ENCODE assay signal across 1 cellular context in genomic region chr3:144437989-144438388, GRCh38.
TF ChIP-seq lines count a peak whose summit lies in the region.

No MANE protein-coding gene starts in this region.

TF ChIP-seq in WTC11, 78 proteins besides CTCF, POLR2A, EP300 and RAD21 (continued from another document):
- TF ChIP-seq, protein P1, sequence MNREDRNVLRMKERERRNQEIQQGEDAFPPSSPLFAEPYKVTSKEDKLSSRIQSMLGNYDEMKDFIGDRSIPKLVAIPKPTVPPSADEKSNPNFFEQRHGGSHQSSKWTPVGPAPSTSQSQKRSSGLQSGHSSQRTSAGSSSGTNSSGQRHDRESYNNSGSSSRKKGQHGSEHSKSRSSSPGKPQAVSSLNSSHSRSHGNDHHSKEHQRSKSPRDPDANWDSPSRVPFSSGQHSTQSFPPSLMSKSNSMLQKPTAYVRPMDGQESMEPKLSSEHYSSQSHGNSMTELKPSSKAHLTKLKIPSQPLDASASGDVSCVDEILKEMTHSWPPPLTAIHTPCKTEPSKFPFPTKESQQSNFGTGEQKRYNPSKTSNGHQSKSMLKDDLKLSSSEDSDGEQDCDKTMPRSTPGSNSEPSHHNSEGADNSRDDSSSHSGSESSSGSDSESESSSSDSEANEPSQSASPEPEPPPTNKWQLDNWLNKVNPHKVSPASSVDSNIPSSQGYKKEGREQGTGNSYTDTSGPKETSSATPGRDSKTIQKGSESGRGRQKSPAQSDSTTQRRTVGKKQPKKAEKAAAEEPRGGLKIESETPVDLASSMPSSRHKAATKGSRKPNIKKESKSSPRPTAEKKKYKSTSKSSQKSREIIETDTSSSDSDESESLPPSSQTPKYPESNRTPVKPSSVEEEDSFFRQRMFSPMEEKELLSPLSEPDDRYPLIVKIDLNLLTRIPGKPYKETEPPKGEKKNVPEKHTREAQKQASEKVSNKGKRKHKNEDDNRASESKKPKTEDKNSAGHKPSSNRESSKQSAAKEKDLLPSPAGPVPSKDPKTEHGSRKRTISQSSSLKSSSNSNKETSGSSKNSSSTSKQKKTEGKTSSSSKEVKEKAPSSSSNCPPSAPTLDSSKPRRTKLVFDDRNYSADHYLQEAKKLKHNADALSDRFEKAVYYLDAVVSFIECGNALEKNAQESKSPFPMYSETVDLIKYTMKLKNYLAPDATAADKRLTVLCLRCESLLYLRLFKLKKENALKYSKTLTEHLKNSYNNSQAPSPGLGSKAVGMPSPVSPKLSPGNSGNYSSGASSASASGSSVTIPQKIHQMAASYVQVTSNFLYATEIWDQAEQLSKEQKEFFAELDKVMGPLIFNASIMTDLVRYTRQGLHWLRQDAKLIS (CRISPR knock-in tag; IDR thresholded peaks at IDR 0.05; ENCODE audit: borderline replicate concordance), result no peak
- no peak for TF ChIP-seq KAT7 (CRISPR knock-in tag; IDR thresholded peaks at IDR 0.05; ENCODE audit: borderline replicate concordance)
- no peak for TF ChIP-seq SMAD3 (CRISPR knock-in tag; IDR thresholded peaks at IDR 0.05; ENCODE audit: borderline replicate concordance)
- TF ChIP-seq, protein P2, sequence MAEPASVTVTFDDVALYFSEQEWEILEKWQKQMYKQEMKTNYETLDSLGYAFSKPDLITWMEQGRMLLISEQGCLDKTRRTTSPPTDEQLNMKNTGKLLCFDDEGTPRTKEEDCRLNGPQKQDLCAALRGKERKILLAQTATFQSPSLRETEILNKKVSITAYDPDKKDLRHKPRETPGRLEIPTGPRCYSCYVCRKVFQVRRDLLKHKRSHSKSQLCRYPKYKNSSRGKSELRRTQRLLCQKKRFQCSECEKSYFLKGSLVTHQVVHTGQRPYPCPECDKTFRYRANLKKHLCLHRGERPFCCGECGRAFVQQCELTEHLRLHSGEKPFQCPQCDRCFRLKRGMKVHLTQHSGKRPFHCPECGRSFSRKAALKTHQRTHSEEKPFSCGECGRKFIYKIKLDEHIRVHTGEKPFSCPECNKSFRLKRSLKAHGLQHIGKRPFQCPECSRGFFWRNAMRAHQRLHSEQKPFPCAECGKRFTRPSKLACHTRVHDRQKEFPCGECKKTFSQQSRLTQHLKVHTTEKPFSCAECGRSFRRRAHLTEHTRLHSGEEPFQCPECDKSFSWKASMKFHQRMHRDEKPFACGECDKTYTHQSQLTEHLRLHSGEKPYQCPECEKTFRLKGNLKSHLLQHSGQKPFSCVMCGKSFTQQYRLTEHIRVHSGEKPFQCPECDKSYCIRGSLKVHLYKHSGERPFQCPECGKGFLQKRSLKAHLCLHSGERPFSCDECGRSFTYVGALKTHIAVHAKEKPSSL (CRISPR knock-in tag; conservative IDR thresholded peaks at IDR 0.05), result no peak
- no peak for TF ChIP-seq GRHL2 (CRISPR knock-in tag; IDR thresholded peaks at IDR 0.05; ENCODE audit: insufficient replicate concordance, severe bottlenecking)
- TF ChIP-seq FOXP1 (CRISPR knock-in tag; IDR thresholded peaks at IDR 0.05; ENCODE audit: borderline replicate concordance), result no peak
- no peak for TF ChIP-seq ZNF121 (CRISPR knock-in tag; IDR thresholded peaks at IDR 0.05)
- no peak for TF ChIP-seq ZNF317 (CRISPR knock-in tag; IDR thresholded peaks at IDR 0.05; ENCODE audit: borderline replicate concordance, low read depth)
- no peak for TF ChIP-seq ZNF138 (CRISPR knock-in tag; conservative IDR thresholded peaks at IDR 0.05)
- TF ChIP-seq, protein P3, sequence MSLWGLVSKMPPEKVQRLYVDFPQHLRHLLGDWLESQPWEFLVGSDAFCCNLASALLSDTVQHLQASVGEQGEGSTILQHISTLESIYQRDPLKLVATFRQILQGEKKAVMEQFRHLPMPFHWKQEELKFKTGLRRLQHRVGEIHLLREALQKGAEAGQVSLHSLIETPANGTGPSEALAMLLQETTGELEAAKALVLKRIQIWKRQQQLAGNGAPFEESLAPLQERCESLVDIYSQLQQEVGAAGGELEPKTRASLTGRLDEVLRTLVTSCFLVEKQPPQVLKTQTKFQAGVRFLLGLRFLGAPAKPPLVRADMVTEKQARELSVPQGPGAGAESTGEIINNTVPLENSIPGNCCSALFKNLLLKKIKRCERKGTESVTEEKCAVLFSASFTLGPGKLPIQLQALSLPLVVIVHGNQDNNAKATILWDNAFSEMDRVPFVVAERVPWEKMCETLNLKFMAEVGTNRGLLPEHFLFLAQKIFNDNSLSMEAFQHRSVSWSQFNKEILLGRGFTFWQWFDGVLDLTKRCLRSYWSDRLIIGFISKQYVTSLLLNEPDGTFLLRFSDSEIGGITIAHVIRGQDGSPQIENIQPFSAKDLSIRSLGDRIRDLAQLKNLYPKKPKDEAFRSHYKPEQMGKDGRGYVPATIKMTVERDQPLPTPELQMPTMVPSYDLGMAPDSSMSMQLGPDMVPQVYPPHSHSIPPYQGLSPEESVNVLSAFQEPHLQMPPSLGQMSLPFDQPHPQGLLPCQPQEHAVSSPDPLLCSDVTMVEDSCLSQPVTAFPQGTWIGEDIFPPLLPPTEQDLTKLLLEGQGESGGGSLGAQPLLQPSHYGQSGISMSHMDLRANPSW (CRISPR knock-in tag; conservative IDR thresholded peaks at IDR 0.05; ENCODE audit: low read depth), result no peak
- TF ChIP-seq MAX (CRISPR knock-in tag; IDR thresholded peaks at IDR 0.05), result no peak
